In the genomic region with DNA sequence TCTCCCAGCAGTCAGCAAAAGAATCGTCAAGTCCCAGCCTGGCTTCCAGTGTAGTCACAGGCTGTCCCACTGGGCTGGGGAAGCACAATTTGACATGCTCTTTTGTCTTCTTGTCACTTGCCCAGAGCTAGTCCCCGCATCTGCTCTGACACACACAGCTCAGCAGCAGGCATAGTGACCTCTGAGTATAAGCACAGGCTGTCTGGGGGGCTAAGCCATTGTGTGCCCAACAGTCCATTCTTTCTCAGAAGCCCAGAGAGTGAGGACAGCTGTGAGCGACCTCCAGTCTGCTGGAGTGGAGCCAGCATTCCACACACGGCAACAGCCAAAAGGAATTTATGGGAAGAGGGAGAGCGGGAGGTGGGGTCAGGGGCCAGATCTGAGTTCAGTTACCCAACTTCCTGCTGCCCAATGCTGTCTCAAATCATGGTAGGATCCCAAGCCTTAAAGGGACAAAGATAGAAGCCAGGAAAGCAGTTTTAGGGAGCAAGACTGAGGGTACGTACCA, we compare ENCODE assay signal across 11 cellular contexts. TPM values are rescaled to one million over a fixed set of nuclear protein-coding genes. Genes with fewer than 3 reads are reported as not detected.
DNase-seq lines count a peak whose midpoint lies in the region; ATAC-seq and TF ChIP-seq lines count a peak whose summit lies in the region.
"Had no signal": no experiment of that assay in that cellular context is flagged by ENCODE, and none has a peak within 500 bp of the region (broad histone marks: within the 10 kb centered on the region; RNA-seq: fewer than 3 reads in every experiment).

No MANE protein-coding gene starts in this region.

- no peaks in the 10 kb centered on the region for H3K36me3 Mint-ChIP-seq in endodermal cell (ENCODE audit: low read depth)

- H3K27ac Mint-ChIP-seq in endodermal cell: no peak overlapping the region
- H3K27ac Mint-ChIP-seq: naive B cell had no signal

- 48 to 78% methylated on average over 3 to 6 of the region's 6 CpGs for WGBS in endodermal cell (ENCODE audit: insufficient coverage in 1 of 2, insufficient read length in 1 of 2), 2 experiments
- WGBS in mesenchymal stem cell: 8% methylated on average over 6 of the region's 6 CpGs

- peak overlapping the region; percentile 60 for H4K91ac ChIP-seq in mesenchymal stem cell (ENCODE audit: low read length)

- DNase-seq in A673 (ENCODE audit: low spot score) (peak; percentile 28), endodermal cell (peak; percentile 67), mesenchymal stem cell (peak; percentile 85), NOMO-1 treated with DMSO at 0.1 percent for 48 hours (lab: John Stamatoyannopoulos, UW; ENCODE audit: unreplicated experiment) (no peak), NCI-H2107 (lab: John Stamatoyannopoulos, UW) (no peak)
- DNase-seq: activated CD4-positive, alpha-beta T cell treated with anti-CD3 and anti-CD28 coated beads, Interleukin-2, amount 50 U/mL, for 48 hours; CD4-positive, CD25-positive, alpha-beta regulatory T cell; naive B cell had no signal

- no peak for ATAC-seq in GM18517 (IDR thresholded peaks at IDR 0.05; ENCODE audit: unreplicated experiment)
- no peak for ATAC-seq in HG02840 (IDR thresholded peaks at IDR 0.05; ENCODE audit: low FRiP score, unreplicated experiment)

- H3K9me3 Mint-ChIP-seq in endodermal cell: no peaks in the 10 kb centered on the region

- H3K27ac ChIP-seq in A673 (ENCODE audit: low read depth, low read length, poor library complexity, severe bottlenecking): no peak overlapping the region
- peak overlapping the region; percentile 92 for H3K27ac ChIP-seq in endodermal cell (ENCODE audit: low read depth, low read length)
- H3K27ac ChIP-seq in mesenchymal stem cell (ENCODE audit: low read length, poor library complexity, severe bottlenecking): peak overlapping the region; percentile 51

- peaks cover 12% of the 10 kb centered on the region for H3K4me1 Mint-ChIP-seq in endodermal cell
- H3K4me1 Mint-ChIP-seq: CD4-positive, CD25-positive, alpha-beta regulatory T cell; naive B cell had no signal

- H3K18ac ChIP-seq in mesenchymal stem cell (ENCODE audit: low read depth in 1 of 2, low read length in 2 of 2): peak overlapping the region; percentile 68 to 80

- H3K4me3 Mint-ChIP-seq in endodermal cell: no peak overlapping the region
- H3K4me3 Mint-ChIP-seq: CD4-positive, CD25-positive, alpha-beta regulatory T cell; naive B cell had no signal

- TF ChIP-seq RAD21 in Ishikawa (IDR thresholded peaks at IDR 0.05; ENCODE audit: low read depth): no peak

- intact Hi-C loops in A673 (cut with micrococcal nuclease; ENCODE audit: unreplicated experiment): no loop called here

- H3K14ac ChIP-seq in mesenchymal stem cell (ENCODE audit: low read length in 2 of 2): no peak overlapping the region

- H3K9ac ChIP-seq in endodermal cell (ENCODE audit: extremely low read depth, low read length, poor library complexity, severe bottlenecking): no peak overlapping the region
- H3K9ac ChIP-seq in mesenchymal stem cell (ENCODE audit: low read length): no peak overlapping the region

- H3K4me3 ChIP-seq in A673 (ENCODE audit: low read depth, low read length, poor library complexity, severe bottlenecking): no peak overlapping the region
- no peak overlapping the region for H3K4me3 ChIP-seq in endodermal cell (ENCODE audit: low read length)
- H3K4me3 ChIP-seq in mesenchymal stem cell (ENCODE audit: insufficient read depth in 1 of 2, low read depth in 1 of 2, low read length in 2 of 2): no peak overlapping the region

- H3K27me3 ChIP-seq in A673 (replicated peaks; ENCODE audit: insufficient read depth, low read depth, low read length, poor library complexity) (no peaks in the 10 kb centered on the region), endodermal cell (ENCODE audit: control insufficient read depth, insufficient read depth, low read length, poor library complexity, severe bottlenecking) (no peaks in the 10 kb centered on the region), mesenchymal stem cell (ENCODE audit: control insufficient read depth in 1 of 2, insufficient read depth in 1 of 2, low read length in 2 of 2) (no peaks in the 10 kb centered on the region)

- H3K4me1 ChIP-seq in A673 (ENCODE audit: insufficient read depth, low read length, poor library complexity, severe bottlenecking): no peaks in the 10 kb centered on the region
- H3K4me1 ChIP-seq in endodermal cell (ENCODE audit: control insufficient read depth, insufficient read depth, low read length): peaks cover 3% of the 10 kb centered on the region
- H3K4me1 ChIP-seq in mesenchymal stem cell (ENCODE audit: control insufficient read depth, insufficient read depth, low read depth, low read length): peaks cover 13% of the 10 kb centered on the region

- no peak overlapping the region for H3K4me2 ChIP-seq in mesenchymal stem cell (ENCODE audit: low read length, poor library complexity, severe bottlenecking)

- TF ChIP-seq CTCF in A673 (conservative IDR thresholded peaks at IDR 0.05; ENCODE audit: low read depth, low read length) (no peak), endodermal cell (conservative IDR thresholded peaks at IDR 0.05) (no peak)

- no peak overlapping the region for H2AFZ ChIP-seq in mesenchymal stem cell (ENCODE audit: low read depth, low read length)

- H2BK15ac ChIP-seq in mesenchymal stem cell (ENCODE audit: low read depth, poor library complexity, severe bottlenecking): no peak overlapping the region

- H2BK12ac ChIP-seq in mesenchymal stem cell (ENCODE audit: low read length in 2 of 2): peak overlapping the region; percentile 81 to 85

- H3K9me3 ChIP-seq in A673 (ENCODE audit: low read depth, low read length, poor library complexity, severe bottlenecking): no peaks in the 10 kb centered on the region
- H3K9me3 ChIP-seq in endodermal cell (ENCODE audit: control insufficient read depth, low read length): no peaks in the 10 kb centered on the region
- H3K9me3 ChIP-seq in mesenchymal stem cell (ENCODE audit: control insufficient read depth, low read length): no peaks in the 10 kb centered on the region

- H2BK120ac ChIP-seq in mesenchymal stem cell (ENCODE audit: low read depth, low read length): no peak overlapping the region

- H2BK5ac ChIP-seq in mesenchymal stem cell (ENCODE audit: low read depth, low read length, poor library complexity, severe bottlenecking): peak overlapping the region; percentile 32

- BruUV-seq in A673 (replicated peaks; lab: Mats Ljungman, UMichigan): no TSS peak

- H3K36me3 ChIP-seq in A673 (ENCODE audit: insufficient read depth, low read length, poor library complexity, severe bottlenecking) (no peaks in the 10 kb centered on the region), endodermal cell (ENCODE audit: control insufficient read depth, insufficient read depth, low read length) (no peaks in the 10 kb centered on the region), mesenchymal stem cell (ENCODE audit: control insufficient read depth in 1 of 2, insufficient read depth in 2 of 2, low read depth in 1 of 2, low read length in 2 of 2) (no peaks in the 10 kb centered on the region)

- no peaks in the 10 kb centered on the region for H3K27me3 Mint-ChIP-seq in endodermal cell (ENCODE audit: insufficient read depth)

- peak overlapping the region; percentile 72 for H2AK5ac ChIP-seq in mesenchymal stem cell (ENCODE audit: low read length, severe bottlenecking)

- peak overlapping the region; percentile 41 for H4K8ac ChIP-seq in mesenchymal stem cell (ENCODE audit: low read length)

- no peak overlapping the region for H3K23ac ChIP-seq in mesenchymal stem cell (ENCODE audit: low read length in 2 of 2)

- no peaks in the 10 kb centered on the region for H3K79me1 ChIP-seq in mesenchymal stem cell (replicated peaks; ENCODE audit: low read length, poor library complexity, severe bottlenecking)

- peak; percentile 54; the same call in 1 of the 2 replicates for TF ChIP-seq EP300 in Ishikawa (IDR thresholded peaks at IDR 0.05; ENCODE audit: borderline replicate concordance)

- peak overlapping the region; percentile 65 to 79 for H3K4ac ChIP-seq in mesenchymal stem cell (ENCODE audit: low read depth in 1 of 2, low read length in 2 of 2)

- CTCF ChIA-PET in A673 (lab: Charles Lee): no interaction called here

- POLR2A ChIA-PET in A673 (lab: Charles Lee; ENCODE audit: low non-redundant PET): no interaction called here

TF ChIP-seq in Ishikawa, 13 proteins besides CTCF, POLR2A, EP300 and RAD21 (continues in another document):
- TF ChIP-seq TCF12 (IDR thresholded peaks at IDR 0.05; ENCODE audit: low read depth): 0 out of 2 replicates have a peak, but pooled peaks have one; percentile 46
- TF ChIP-seq, protein P1, sequence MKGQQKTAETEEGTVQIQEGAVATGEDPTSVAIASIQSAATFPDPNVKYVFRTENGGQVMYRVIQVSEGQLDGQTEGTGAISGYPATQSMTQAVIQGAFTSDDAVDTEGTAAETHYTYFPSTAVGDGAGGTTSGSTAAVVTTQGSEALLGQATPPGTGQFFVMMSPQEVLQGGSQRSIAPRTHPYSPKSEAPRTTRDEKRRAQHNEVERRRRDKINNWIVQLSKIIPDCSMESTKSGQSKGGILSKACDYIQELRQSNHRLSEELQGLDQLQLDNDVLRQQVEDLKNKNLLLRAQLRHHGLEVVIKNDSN (IDR thresholded peaks at IDR 0.05): no peak
- TF ChIP-seq, protein P2, sequence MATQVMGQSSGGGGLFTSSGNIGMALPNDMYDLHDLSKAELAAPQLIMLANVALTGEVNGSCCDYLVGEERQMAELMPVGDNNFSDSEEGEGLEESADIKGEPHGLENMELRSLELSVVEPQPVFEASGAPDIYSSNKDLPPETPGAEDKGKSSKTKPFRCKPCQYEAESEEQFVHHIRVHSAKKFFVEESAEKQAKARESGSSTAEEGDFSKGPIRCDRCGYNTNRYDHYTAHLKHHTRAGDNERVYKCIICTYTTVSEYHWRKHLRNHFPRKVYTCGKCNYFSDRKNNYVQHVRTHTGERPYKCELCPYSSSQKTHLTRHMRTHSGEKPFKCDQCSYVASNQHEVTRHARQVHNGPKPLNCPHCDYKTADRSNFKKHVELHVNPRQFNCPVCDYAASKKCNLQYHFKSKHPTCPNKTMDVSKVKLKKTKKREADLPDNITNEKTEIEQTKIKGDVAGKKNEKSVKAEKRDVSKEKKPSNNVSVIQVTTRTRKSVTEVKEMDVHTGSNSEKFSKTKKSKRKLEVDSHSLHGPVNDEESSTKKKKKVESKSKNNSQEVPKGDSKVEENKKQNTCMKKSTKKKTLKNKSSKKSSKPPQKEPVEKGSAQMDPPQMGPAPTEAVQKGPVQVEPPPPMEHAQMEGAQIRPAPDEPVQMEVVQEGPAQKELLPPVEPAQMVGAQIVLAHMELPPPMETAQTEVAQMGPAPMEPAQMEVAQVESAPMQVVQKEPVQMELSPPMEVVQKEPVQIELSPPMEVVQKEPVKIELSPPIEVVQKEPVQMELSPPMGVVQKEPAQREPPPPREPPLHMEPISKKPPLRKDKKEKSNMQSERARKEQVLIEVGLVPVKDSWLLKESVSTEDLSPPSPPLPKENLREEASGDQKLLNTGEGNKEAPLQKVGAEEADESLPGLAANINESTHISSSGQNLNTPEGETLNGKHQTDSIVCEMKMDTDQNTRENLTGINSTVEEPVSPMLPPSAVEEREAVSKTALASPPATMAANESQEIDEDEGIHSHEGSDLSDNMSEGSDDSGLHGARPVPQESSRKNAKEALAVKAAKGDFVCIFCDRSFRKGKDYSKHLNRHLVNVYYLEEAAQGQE (IDR thresholded peaks at IDR 0.05; ENCODE audit: low read depth): no peak

RNA-seq across cellular contexts. Expression of a gene that starts 59.8 kb away (rescaled TPM):
- total RNA-seq in A673 (2021) (167 and 181 TPM in 2 replicates), endodermal cell (100 to 1,000 TPM; 175 to 201 TPM)
- polyA plus RNA-seq in endodermal cell (2013, experiment 1 of 2): 107 TPM
- polyA plus RNA-seq in endodermal cell (2013, experiment 2 of 2): 113 TPM
- polyA plus RNA-seq in mesenchymal stem cell (2013, experiment 1 of 2): 80.9 TPM
- 88.4 TPM for polyA plus RNA-seq in mesenchymal stem cell (2013, experiment 2 of 2)

Comparison
In these comparisons a context has a peak if more than half of its experiments do, and no peak if none do; other contexts are left out.
1. DNase-seq: peak in A673 (single experiment), endodermal cell (single experiment) and mesenchymal stem cell (single experiment); none in NOMO-1 treated with DMSO at 0.1 percent for 48 hours (single experiment) and NCI-H2107 (single experiment).